Comparison of ENCODE assay signal across 8 cellular contexts in genomic region chr20:33719989-33720709, GRCh38. TPM values are rescaled to one million over a fixed set of nuclear protein-coding genes. Genes with fewer than 3 reads are reported as not detected.
A peak's percentile ranks its signal among the peaks of the same experiment; 100 is the strongest.
DNase-seq lines count a peak whose midpoint lies in the region; ATAC-seq and TF ChIP-seq lines count a peak whose summit lies in the region.

A gene with protein sequence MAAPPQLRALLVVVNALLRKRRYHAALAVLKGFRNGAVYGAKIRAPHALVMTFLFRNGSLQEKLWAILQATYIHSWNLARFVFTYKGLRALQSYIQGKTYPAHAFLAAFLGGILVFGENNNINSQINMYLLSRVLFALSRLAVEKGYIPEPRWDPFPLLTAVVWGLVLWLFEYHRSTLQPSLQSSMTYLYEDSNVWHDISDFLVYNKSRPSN (minus strand): TSS chr20:33720310. CDS start chr20:33720207, 103 bp downstream.

- H3K36me3 ChIP-seq in fibroblast of lung (ENCODE audit: control insufficient read depth, insufficient read depth, low read length), result no peaks in the 10 kb centered on the region

- H3K9me3 ChIP-seq in fibroblast of lung (ENCODE audit: control insufficient read depth, insufficient read depth, low read depth, low read length), result no peaks in the 10 kb centered on the region

- ATAC-seq in GM21723 (IDR thresholded peaks at IDR 0.05; ENCODE audit: unreplicated experiment) (peak; percentile 94), naive B cell (ENCODE audit: low read depth in 2 of 2) (peak; percentile 96)
- ATAC-seq in stimulated activated memory B cell treated with anti-CD40 and anti-IgM and Interleukin-4, amounts not matched to agents 10 μg/mL and 1 μg/mL and 100 μg/mL, for 72 hours, result peak; percentile 99

- DNase-seq in DMS53 (lab: John Stamatoyannopoulos, UW) (peak; percentile 99), KBM-7 (peak; percentile 98), RPMI7951 (ENCODE audit: low read depth) (peak; percentile 100), fibroblast of lung (ENCODE audit: low read depth in 2 of 2) (peak; percentile 99), naive B cell (peak; percentile 85)
- peak; percentile 62 to 77 for DNase-seq in activated T-helper 1 cell treated with anti-CD3 and anti-CD28 coated beads, Interleukin-2, amount 50 U/mL, for 16 hours (ENCODE audit: low read depth in 1 of 2, low spot score in 1 of 2)

- H3K27me3 Mint-ChIP-seq in naive B cell, result no peaks in the 10 kb centered on the region
- H3K27me3 Mint-ChIP-seq in stimulated activated memory B cell treated with anti-CD40 and anti-IgM and Interleukin-4, amounts not matched to agents 10 μg/mL and 1 μg/mL and 100 μg/mL, for 72 hours, result no peaks in the 10 kb centered on the region

- H3K4me1 Mint-ChIP-seq in naive B cell, result peaks cover 19 to 25% (median 23%) of the 10 kb centered on the region in 3 donors
- peaks cover 22% of the 10 kb centered on the region for H3K4me1 Mint-ChIP-seq in stimulated activated memory B cell treated with anti-CD40 and anti-IgM and Interleukin-4, amounts not matched to agents 10 μg/mL and 1 μg/mL and 100 μg/mL, for 72 hours

- H3K9ac ChIP-seq in fibroblast of lung (ENCODE audit: insufficient read depth, low read length), result peak within 1 kb of the TSS; percentile 58

- no peaks in the 10 kb centered on the region for H4K20me1 ChIP-seq in fibroblast of lung (ENCODE audit: control insufficient read depth, extremely low read depth, insufficient read depth, low read length)

- H3K27ac ChIP-seq in fibroblast of lung (ENCODE audit: insufficient read depth, low read length), result peak within 1 kb of the TSS; percentile 70

- H3K4me3 Mint-ChIP-seq in naive B cell, result peak within 1 kb of the TSS; percentile 77 to 99 (median 94)
- peak within 1 kb of the TSS; percentile 86 for H3K4me3 Mint-ChIP-seq in stimulated activated memory B cell treated with anti-CD40 and anti-IgM and Interleukin-4, amounts not matched to agents 10 μg/mL and 1 μg/mL and 100 μg/mL, for 72 hours

- H3K27me3 ChIP-seq in fibroblast of lung (ENCODE audit: control insufficient read depth, insufficient read depth, low read length), result no peaks in the 10 kb centered on the region

- H3K4me2 ChIP-seq in fibroblast of lung (ENCODE audit: extremely low read depth, insufficient read depth, low read length), result peak within 1 kb of the TSS; percentile 89

- H3K79me2 ChIP-seq in fibroblast of lung (ENCODE audit: control insufficient read depth, insufficient read depth, low read length), result peaks cover 1% of the 10 kb centered on the region

- in situ Hi-C loops in KBM-7 (cut with MboI; ENCODE audit: low pct_unique_long_range_greater_than_20kb, low sequenced_read_pairs), result no loop called here

- H3K9me3 Mint-ChIP-seq in naive B cell, result peaks cover 0 to 4% (median 0%) of the 10 kb centered on the region in 7 donors
- H3K9me3 Mint-ChIP-seq in stimulated activated memory B cell treated with anti-CD40 and anti-IgM and Interleukin-4, amounts not matched to agents 10 μg/mL and 1 μg/mL and 100 μg/mL, for 72 hours, result peaks cover 2% of the 10 kb centered on the region

- peak within 1 kb of the TSS; percentile 97 for H2AFZ ChIP-seq in fibroblast of lung (ENCODE audit: low read length)

- peak within 1 kb of the TSS; percentile 75 to 98 (median 92) for H3K27ac Mint-ChIP-seq in naive B cell
- H3K27ac Mint-ChIP-seq in stimulated activated memory B cell treated with anti-CD40 and anti-IgM and Interleukin-4, amounts not matched to agents 10 μg/mL and 1 μg/mL and 100 μg/mL, for 72 hours, result peak within 1 kb of the TSS; percentile 64

- H3K36me3 Mint-ChIP-seq in naive B cell, result peaks cover 0 to 6% of the 10 kb centered on the region in 2 donors
- peaks cover 6% of the 10 kb centered on the region for H3K36me3 Mint-ChIP-seq in stimulated activated memory B cell treated with anti-CD40 and anti-IgM and Interleukin-4, amounts not matched to agents 10 μg/mL and 1 μg/mL and 100 μg/mL, for 72 hours

- H3K4me1 ChIP-seq in fibroblast of lung (ENCODE audit: control insufficient read depth, extremely low read depth, insufficient read depth, low read length), result peaks cover 6% of the 10 kb centered on the region

- TF ChIP-seq CTCF in fibroblast of lung (conservative IDR thresholded peaks at IDR 0.05 in 1 of 2, IDR thresholded peaks at IDR 0.05 in 1 of 2; ENCODE audit: low read depth in 1 of 2, low read length in 2 of 2), result no peak

- H3K4me3 ChIP-seq in fibroblast of lung (replicated peaks in 1 of 4; ENCODE audit: control extremely low read depth in 1 of 4, insufficient read depth in 1 of 4, low read depth in 3 of 4, low read length in 4 of 4), result peak within 1 kb of the TSS; percentile 71 to 80 (median 78)

RNA-seq across cellular contexts. Expression of the gene that starts here (rescaled TPM):
- 16.9 and 20.8 TPM in 2 replicates for total RNA-seq in RPMI7951 (2014; rRNA removed; shearing (Covaris generic))
- total RNA-seq in fibroblast of lung, result 4.6 and 6.3 TPM in 2 replicates
- polyA plus RNA-seq in fibroblast of lung (4.1 and 5.2 TPM in 2 replicates), naive B cell (ENCODE audit: low read depth in 6 of 6) (10 to 100 TPM in 1 of 6 donors, 1 to 10 TPM in 4, not detected in 1; 7.0 to 10.6 (median 8.2) TPM)
- 6.6 and 11.0 TPM in 2 replicates for polyA plus RNA-seq in fibroblast of lung (2012)
- 22.2 and 24.9 TPM in 2 replicates for polyA minus RNA-seq in fibroblast of lung (ENCODE audit: low replicate concordance)

Comparison
In these comparisons a context has a peak if more than half of its experiments do, and no peak if none do; other contexts are left out.
1. Peak in every context shown above with its lines: DNase-seq, ATAC-seq, H3K4me3 ChIP-seq and H3K27ac ChIP-seq.